In the genomic region with DNA sequence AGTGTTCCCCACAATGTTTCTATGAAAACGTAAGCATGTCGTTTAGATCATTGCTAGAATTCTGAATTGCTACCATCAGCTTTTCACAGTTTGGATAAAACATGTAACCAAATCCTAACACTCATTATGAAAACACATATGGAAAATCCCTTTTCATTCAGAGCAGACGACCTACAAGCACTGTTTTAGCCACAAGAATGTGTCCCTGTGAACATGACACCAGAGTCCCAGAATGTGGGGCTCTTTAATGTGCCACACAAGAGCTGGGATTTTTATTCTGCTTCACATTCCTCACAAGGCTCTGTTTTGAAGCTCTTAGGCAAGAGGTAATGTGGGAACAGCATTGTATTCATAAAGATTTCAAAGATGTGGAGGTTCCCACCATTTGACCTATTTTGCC, we compare ENCODE assay signal across 14 cellular contexts.
DNase-seq lines count a peak whose midpoint lies in the region; ATAC-seq and TF ChIP-seq lines count a peak whose summit lies in the region.
"Had no signal": no experiment of that assay in that cellular context is flagged by ENCODE, and none has a peak within 500 bp of the region (broad histone marks: within the 10 kb centered on the region; RNA-seq: fewer than 3 reads in every experiment).

No MANE protein-coding gene starts in this region.

- TF ChIP-seq POLR2A in breast epithelium (IDR thresholded peaks at IDR 0.05), result no peak

- H3K9me3 ChIP-seq in breast epithelium, result no peaks in the 10 kb centered on the region
- H3K9me3 ChIP-seq: tibial nerve had no signal

- no peak overlapping the region for H3K4me3 Mint-ChIP-seq in activated CD4-positive, alpha-beta memory T cell treated with anti-CD3 and anti-CD28 coated beads for 36 hours
- H3K4me3 Mint-ChIP-seq in activated CD4-positive, alpha-beta memory T cell treated with anti-CD3 and anti-CD28 coated beads, Interleukin-2, amount 10 ng/mL, durations not matched to agents 7 days and 5 days, result no peak overlapping the region
- H3K4me3 Mint-ChIP-seq: activated B cell treated with CpG ODN at 0.5 μM for 24 hours had no signal

- POLR2A ChIA-PET in activated CD4-positive, alpha-beta memory T cell treated with anti-CD3 and anti-CD28 coated beads for 36 hours (lab: Charles Lee), result interaction anchor here (0.8 to 1.5 kb wide), 7 partner anchors 13 to 141 kb away, joined by 3 to 11 read pairs (median 4); partner anchors contain the start of gene CITED2
- POLR2A ChIA-PET in activated CD4-positive, alpha-beta memory T cell treated with anti-CD3 and anti-CD28 coated beads, Interleukin-2, amount 10 ng/mL, durations not matched to agents 7 days and 5 days (lab: Charles Lee), result interaction anchor here (0.8 to 1.8 kb wide), 3 partner anchors 15 to 141 kb away, joined by 3 to 10 read pairs (median 3); partner anchors contain the start of gene CITED2

- H3K27me3 Mint-ChIP-seq in activated CD4-positive, alpha-beta memory T cell treated with anti-CD3 and anti-CD28 coated beads for 36 hours, result no peaks in the 10 kb centered on the region
- H3K27me3 Mint-ChIP-seq in activated CD4-positive, alpha-beta memory T cell treated with anti-CD3 and anti-CD28 coated beads, Interleukin-2, amount 10 ng/mL, durations not matched to agents 7 days and 5 days, result no peaks in the 10 kb centered on the region
- H3K27me3 Mint-ChIP-seq: activated B cell treated with CpG ODN at 0.5 μM for 24 hours had no signal

- no peaks in the 10 kb centered on the region for H3K36me3 ChIP-seq in breast epithelium
- H3K36me3 ChIP-seq: tibial nerve had no signal

- CTCF ChIA-PET in activated CD4-positive, alpha-beta memory T cell treated with anti-CD3 and anti-CD28 coated beads for 36 hours (lab: Charles Lee), result interaction anchor here (0.8 to 1.3 kb wide), 4 partner anchors 15 to 151 kb away, joined by 3 read pairs; no protein-coding TSS in a partner anchor
- CTCF ChIA-PET in activated CD4-positive, alpha-beta memory T cell treated with anti-CD3 and anti-CD28 coated beads, Interleukin-2, amount 10 ng/mL, durations not matched to agents 7 days and 5 days (lab: Charles Lee), result interaction anchor here (1.0 to 2.2 kb wide), 2 partner anchors 13 to 146 kb away, joined by 3 to 5 read pairs; no protein-coding TSS in a partner anchor

- no peaks in the 10 kb centered on the region for H3K4me1 ChIP-seq in breast epithelium
- H3K4me1 ChIP-seq: tibial nerve had no signal

- no peaks in the 10 kb centered on the region for H3K9me3 Mint-ChIP-seq in activated CD4-positive, alpha-beta memory T cell treated with anti-CD3 and anti-CD28 coated beads for 36 hours
- peaks cover 2% of the 10 kb centered on the region for H3K9me3 Mint-ChIP-seq in activated CD4-positive, alpha-beta memory T cell treated with anti-CD3 and anti-CD28 coated beads, Interleukin-2, amount 10 ng/mL, durations not matched to agents 7 days and 5 days
- H3K9me3 Mint-ChIP-seq: activated B cell treated with CpG ODN at 0.5 μM for 24 hours had no signal

- H3K36me3 Mint-ChIP-seq in activated CD4-positive, alpha-beta memory T cell treated with anti-CD3 and anti-CD28 coated beads for 36 hours, result no peaks in the 10 kb centered on the region
- no peaks in the 10 kb centered on the region for H3K36me3 Mint-ChIP-seq in activated CD4-positive, alpha-beta memory T cell treated with anti-CD3 and anti-CD28 coated beads, Interleukin-2, amount 10 ng/mL, durations not matched to agents 7 days and 5 days (ENCODE audit: low read depth)

- H3K4me3 ChIP-seq in choroid plexus epithelial cell (ENCODE audit: low read depth, low read length) (no peak overlapping the region), breast epithelium (no peak overlapping the region)
- H3K4me3 ChIP-seq: SK-N-MC, tibial nerve had no signal

- no peak overlapping the region for H3K27ac ChIP-seq in breast epithelium
- H3K27ac ChIP-seq: SK-N-MC, tibial nerve had no signal

- DNase-seq in activated CD4-positive, alpha-beta memory T cell treated with anti-CD3 and anti-CD28 coated beads for 36 hours, result no peak
- no peak for DNase-seq in activated CD4-positive, alpha-beta memory T cell treated with anti-CD3 and anti-CD28 coated beads, Interleukin-2, amount 10 ng/mL, durations not matched to agents 7 days and 5 days
- DNase-seq in HS-27A (ENCODE audit: low read depth), result peak; percentile 45
- peak; percentile 77 for DNase-seq in choroid plexus epithelial cell (ENCODE audit: low read depth)
- peak; percentile 7 for DNase-seq in retina
- DNase-seq in breast epithelium (ENCODE audit: low spot score in 2 of 2), result no peak
- DNase-seq in stimulated activated naive CD4-positive, alpha-beta T cell treated with Interleukin-2 at 50 U/mL for 16 hours (lab: John Stamatoyannopoulos, UW), result no peak
- DNase-seq: activated B cell treated with CpG ODN at 0.5 μM for 24 hours; activated effector memory CD4-positive, alpha-beta T cell treated with anti-CD3 and anti-CD28 coated beads, Interleukin-2, amount 50 U/mL, for 16 hours; DMS153; NCI-H69 had no signal

- peaks cover 32% of the 10 kb centered on the region for H3K4me1 Mint-ChIP-seq in activated CD4-positive, alpha-beta memory T cell treated with anti-CD3 and anti-CD28 coated beads for 36 hours (ENCODE audit: low read depth)
- peaks cover 20% of the 10 kb centered on the region for H3K4me1 Mint-ChIP-seq in activated CD4-positive, alpha-beta memory T cell treated with anti-CD3 and anti-CD28 coated beads, Interleukin-2, amount 10 ng/mL, durations not matched to agents 7 days and 5 days
- H3K4me1 Mint-ChIP-seq: activated B cell treated with CpG ODN at 0.5 μM for 24 hours had no signal

- TF ChIP-seq CTCF in choroid plexus epithelial cell (conservative IDR thresholded peaks at IDR 0.05; ENCODE audit: low read depth, low read length), result no peak
- TF ChIP-seq CTCF in breast epithelium (IDR thresholded peaks at IDR 0.05), result no peak

- ATAC-seq in HG03469 (IDR thresholded peaks at IDR 0.05; ENCODE audit: unreplicated experiment), result no peak

- no peaks in the 10 kb centered on the region for H3K27me3 ChIP-seq in breast epithelium
- H3K27me3 ChIP-seq: tibial nerve had no signal

- intact Hi-C loops in activated CD4-positive, alpha-beta memory T cell treated with anti-CD3 and anti-CD28 coated beads for 36 hours (cut with micrococcal nuclease), result loop anchor here (1.0 to 2.0 kb wide), 3 partner anchors 15 to 1071 kb away; no protein-coding TSS in a partner anchor
- intact Hi-C loops in breast epithelium (cut with DNase I; ENCODE audit: low total_unique reads), result no loop called here

- H3K27ac Mint-ChIP-seq in activated CD4-positive, alpha-beta memory T cell treated with anti-CD3 and anti-CD28 coated beads for 36 hours, result peak overlapping the region; percentile 76
- no peak overlapping the region for H3K27ac Mint-ChIP-seq in activated CD4-positive, alpha-beta memory T cell treated with anti-CD3 and anti-CD28 coated beads, Interleukin-2, amount 10 ng/mL, durations not matched to agents 7 days and 5 days
- H3K27ac Mint-ChIP-seq: activated B cell treated with CpG ODN at 0.5 μM for 24 hours had no signal

Comparison
In these comparisons a context has a peak if more than half of its experiments do, and no peak if none do; other contexts are left out.
1. DNase-seq: peak in HS-27A (single experiment), choroid plexus epithelial cell (single experiment) and retina (single experiment); none in activated CD4-positive, alpha-beta memory T cell treated with anti-CD3 and anti-CD28 coated beads for 36 hours (single experiment), activated CD4-positive, alpha-beta memory T cell treated with anti-CD3 and anti-CD28 coated beads, Interleukin-2, amount 10 ng/mL, durations not matched to agents 7 days and 5 days (single experiment), breast epithelium (0 of 2) and stimulated activated naive CD4-positive, alpha-beta T cell treated with Interleukin-2 at 50 U/mL for 16 hours (single experiment).